Comparison of ENCODE assay signal across 10 cellular contexts in genomic region chrX:47321386-47321785, GRCh38. TPM values are rescaled to one million over a fixed set of nuclear protein-coding genes. Genes with fewer than 3 reads are reported as not detected.
DNase-seq lines count a peak whose midpoint lies in the region; ATAC-seq and TF ChIP-seq lines count a peak whose summit lies in the region.
"Had no signal": no experiment of that assay in that cellular context is flagged by ENCODE, and none has a peak within 500 bp of the region (broad histone marks: within the 10 kb centered on the region; RNA-seq: fewer than 3 reads in every experiment).

No MANE protein-coding gene starts in this region.

- H3K27me3 ChIP-seq in transverse colon: no peaks in the 10 kb centered on the region

- H3K36me3 Mint-ChIP-seq in activated T-helper 2 cell treated with anti-CD3 and anti-CD28 coated beads, Interferon-gamma antibody, Interleukin-2, Interleukin-4, amounts not matched to agents 10 μg/mL and 5 μg/mL and 100 μg/mL, durations not matched to agents 14 hours and 24 hours and 36 hours (ENCODE audit: low read depth): no peaks in the 10 kb centered on the region

- no peaks in the 10 kb centered on the region for H3K9me3 Mint-ChIP-seq in activated T-helper 2 cell treated with anti-CD3 and anti-CD28 coated beads, Interferon-gamma antibody, Interleukin-2, Interleukin-4, amounts not matched to agents 10 μg/mL and 5 μg/mL and 100 μg/mL, durations not matched to agents 14 hours and 24 hours and 36 hours

- no peak overlapping the region for H3K27ac Mint-ChIP-seq in activated T-helper 2 cell treated with anti-CD3 and anti-CD28 coated beads, Interferon-gamma antibody, Interleukin-2, Interleukin-4, amounts not matched to agents 10 μg/mL and 5 μg/mL and 100 μg/mL, durations not matched to agents 14 hours and 24 hours and 36 hours

- H3K4me3 ChIP-seq in fibroblast of mammary gland (ENCODE audit: control insufficient read depth, low read depth, low read length) (no peak overlapping the region), mesodermal cell (ENCODE audit: extremely low read depth, insufficient read depth, low read length, poor library complexity, severe bottlenecking) (no peak overlapping the region), transverse colon (no peak overlapping the region)

- H3K27me3 Mint-ChIP-seq in activated T-helper 2 cell treated with anti-CD3 and anti-CD28 coated beads, Interferon-gamma antibody, Interleukin-2, Interleukin-4, amounts not matched to agents 10 μg/mL and 5 μg/mL and 100 μg/mL, durations not matched to agents 14 hours and 24 hours and 36 hours (ENCODE audit: low read depth): no peaks in the 10 kb centered on the region

- WGBS in mesodermal cell (ENCODE audit: insufficient coverage in 2 of 2), 2 experiments: 16 to 20% methylated on average over 1 to 9 of the region's 19 CpGs
- WGBS in transverse colon (ENCODE audit: low coverage in 1 of 2), 2 donors: 69% methylated on average over 19 of the region's 19 CpGs; no CpG with 5 or more reads in 1 of the 2 donors

- no peaks in the 10 kb centered on the region for H3K9me3 ChIP-seq in mesodermal cell (ENCODE audit: control insufficient read depth, low read length)
- no peaks in the 10 kb centered on the region for H3K9me3 ChIP-seq in transverse colon

- H3K27ac ChIP-seq in mesodermal cell (ENCODE audit: low read depth, low read length, severe bottlenecking) (peak overlapping the region; percentile 41), transverse colon (no peak overlapping the region)

- H3K36me3 ChIP-seq in mesodermal cell (ENCODE audit: control insufficient read depth, insufficient read depth, low read length): no peaks in the 10 kb centered on the region
- H3K36me3 ChIP-seq in transverse colon: no peaks in the 10 kb centered on the region

- H3K4me1 ChIP-seq in mesodermal cell (ENCODE audit: control insufficient read depth, insufficient read depth, low read length, poor library complexity, severe bottlenecking) (no peaks in the 10 kb centered on the region), transverse colon (no peaks in the 10 kb centered on the region)

- TF ChIP-seq CTCF in fibroblast of mammary gland (conservative IDR thresholded peaks at IDR 0.05; ENCODE audit: control insufficient read depth, insufficient read depth, low read depth, low read length) (no peak), transverse colon (IDR thresholded peaks at IDR 0.05) (no peak)

- DNase-seq in DMS53 (lab: John Stamatoyannopoulos, UW): peak; percentile 11
- no peak for DNase-seq in DMS53 treated with DMSO at 0.1 percent for 48 hours (lab: John Stamatoyannopoulos, UW; ENCODE audit: unreplicated experiment)
- DNase-seq in fibroblast of mammary gland (ENCODE audit: low read depth): peak; percentile 70
- peak; percentile 13 for DNase-seq in transverse colon
- DNase-seq in activated T-helper 2 cell treated with anti-CD3 and anti-CD28 coated beads, Interferon-gamma antibody, Interleukin-2, Interleukin-4, amounts not matched to agents 10 μg/mL and 5 μg/mL and 100 μg/mL, durations not matched to agents 14 hours and 24 hours and 36 hours (ENCODE audit: low spot score): no peak
- DNase-seq: NCI-H774 had no signal

- intact Hi-C loops in transverse colon (cut with DNase I; ENCODE audit: low total_unique reads): no loop called here
- intact Hi-C loops in activated T-helper 2 cell treated with anti-CD3 and anti-CD28 coated beads, Interferon-gamma antibody, Interleukin-2, Interleukin-4, amounts not matched to agents 10 μg/mL and 5 μg/mL and 100 μg/mL, durations not matched to agents 14 hours and 24 hours and 36 hours (cut with micrococcal nuclease): no loop called here

- no peak for ATAC-seq in GM19324 (IDR thresholded peaks at IDR 0.05; ENCODE audit: low FRiP score, unreplicated experiment)
- no peak for ATAC-seq in HG02840 (IDR thresholded peaks at IDR 0.05; ENCODE audit: low FRiP score, unreplicated experiment)

- TF ChIP-seq EP300 in transverse colon (IDR thresholded peaks at IDR 0.05; ENCODE audit: low read depth): no peak

- no peaks in the 10 kb centered on the region for H3K4me1 Mint-ChIP-seq in activated T-helper 2 cell treated with anti-CD3 and anti-CD28 coated beads, Interferon-gamma antibody, Interleukin-2, Interleukin-4, amounts not matched to agents 10 μg/mL and 5 μg/mL and 100 μg/mL, durations not matched to agents 14 hours and 24 hours and 36 hours (ENCODE audit: low read depth)

- TF ChIP-seq POLR2A in transverse colon (IDR thresholded peaks at IDR 0.05): no peak

- no peak overlapping the region for H3K4me3 Mint-ChIP-seq in activated T-helper 2 cell treated with anti-CD3 and anti-CD28 coated beads, Interferon-gamma antibody, Interleukin-2, Interleukin-4, amounts not matched to agents 10 μg/mL and 5 μg/mL and 100 μg/mL, durations not matched to agents 14 hours and 24 hours and 36 hours (ENCODE audit: low read depth)

- in situ Hi-C loops in transverse colon (cut with MboI; ENCODE audit: low pct_ligation_motif_present in 1 of 4, low pct_unique_long_range_greater_than_20kb in 1 of 4, low sequenced_read_pairs in 3 of 4): no loop called here

RNA-seq across cellular contexts. Expression of gene ZNF157, which starts 49.0 kb away (rescaled TPM):
- polyA plus RNA-seq in mesodermal cell (2013, experiment 1 of 2): not detected
- not detected for polyA plus RNA-seq in mesodermal cell (2013, experiment 2 of 2)
- total RNA-seq in transverse colon: under 1 TPM in 2 of 4 donors, not detected in 2; 0.14 to 0.32 TPM
- total RNA-seq in activated T-helper 2 cell treated with anti-CD3 and anti-CD28 coated beads, Interferon-gamma antibody, Interleukin-2, Interleukin-4, amounts not matched to agents 10 μg/mL and 5 μg/mL and 100 μg/mL, durations not matched to agents 14 hours and 24 hours and 36 hours: 0.25 TPM in 2 replicates
- total RNA-seq: A172 had no signal

Comparison
In these comparisons a context has a peak if more than half of its experiments do, and no peak if none do; other contexts are left out.
1. DNase-seq: peak in DMS53 (single experiment), fibroblast of mammary gland (single experiment) and transverse colon (single experiment); none in DMS53 treated with DMSO at 0.1 percent for 48 hours (single experiment) and activated T-helper 2 cell treated with anti-CD3 and anti-CD28 coated beads, Interferon-gamma antibody, Interleukin-2, Interleukin-4, amounts not matched to agents 10 μg/mL and 5 μg/mL and 100 μg/mL, durations not matched to agents 14 hours and 24 hours and 36 hours (single experiment).